Comparison of ENCODE assay signal across 35 cellular contexts in genomic region chr2:832635-833034, GRCh38.
"Had no signal": no experiment of that assay in that cellular context is flagged by ENCODE, and none has a peak within 500 bp of the region (broad histone marks: within the 10 kb centered on the region; RNA-seq: fewer than 3 reads in every experiment).

No MANE protein-coding gene starts in this region.

- H3K27me3 ChIP-seq: MG63 had no signal

- DNase-seq: Karpas-422, Kasumi-1, KBM-7, KG1, MG63, MM.1S, MV-4-11, NCI-H1048, NCI-H1092, NCI-H1092 treated with DMSO at 0.1 percent for 48 hours, NCI-H1105, NCI-H1105 treated with DMSO at 0.1 percent for 48 hours, NCI-H1417, NCI-H1417 treated with DMSO at 0.1 percent for 48 hours, NCI-H1436 treated with DMSO at 0.1 percent for 48 hours, NCI-H146, NCI-H1694, NCI-H1694 treated with DMSO at 0.1 percent for 48 hours, NCI-H187, NCI-H187 treated with DMSO at 0.1 percent for 48 hours, NCI-H1930, NCI-H2029, NCI-H2029 treated with DMSO at 0.1 percent for 48 hours, NCI-H2081, NCI-H2081 treated with DMSO at 0.1 percent for 48 hours, NCI-H2107, NCI-H2171, NCI-H2171 treated with DMSO at 0.1 percent for 48 hours, NCI-H2227 treated with DMSO at 0.1 percent for 48 hours, NCI-H226, NCI-H345, NCI-H446, NCI-H446 treated with DMSO at 0.1 percent for 48 hours, NCI-H510A had no signal

- H3K4me2 ChIP-seq: KMS-11 had no signal

- H3K36me3 ChIP-seq: MG63 had no signal

- H3K4me3 ChIP-seq: MG63 had no signal

- H3K9me3 ChIP-seq: MG63 had no signal

- H3K27ac ChIP-seq: KMS-11 had no signal
